Comparison of ENCODE assay signal across 8 cellular contexts in the genomic region with DNA sequence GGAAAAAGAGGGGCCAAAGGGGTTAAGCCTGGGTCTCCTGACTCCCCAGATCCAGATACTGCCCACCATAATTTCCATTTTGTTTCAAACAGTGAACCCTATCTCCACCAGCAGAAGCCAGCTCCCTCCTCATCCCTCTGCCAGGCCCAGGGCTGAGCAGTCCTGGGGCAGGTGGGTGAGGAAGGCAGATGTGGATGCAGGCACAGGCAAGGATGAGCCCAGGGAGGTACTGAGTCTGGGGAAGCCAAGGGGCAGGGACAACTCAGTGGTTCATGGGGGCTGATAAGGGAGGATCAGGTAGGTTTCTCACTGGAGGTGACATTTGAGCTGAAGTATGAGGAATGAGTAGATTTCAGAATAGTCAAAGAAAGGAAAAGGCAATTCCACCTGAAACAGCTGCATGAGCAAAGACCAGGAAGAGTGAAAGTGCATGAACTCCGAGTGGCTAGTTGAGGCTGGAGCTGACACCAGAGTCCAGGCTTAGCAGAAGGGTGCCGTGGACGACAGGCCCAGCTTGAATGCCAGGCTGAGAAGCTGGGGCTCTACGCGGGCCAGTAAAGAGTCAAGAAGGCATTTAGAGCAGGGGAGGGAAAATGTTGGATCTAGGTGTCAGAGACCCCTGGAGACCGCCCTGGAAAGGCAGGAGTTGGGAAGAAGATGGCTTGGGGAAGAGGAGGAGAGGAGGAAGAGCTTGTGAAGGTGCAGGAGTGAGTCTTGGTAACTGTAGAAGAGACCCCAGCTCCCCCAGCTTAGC. TPM values are rescaled to one million over a fixed set of nuclear protein-coding genes. Genes with fewer than 3 reads are reported as not detected.
A peak's percentile ranks its signal among the peaks of the same experiment; 100 is the strongest.
DNase-seq lines count a peak whose midpoint lies in the region; ATAC-seq and TF ChIP-seq lines count a peak whose summit lies in the region.

No MANE protein-coding gene starts in this region.

- H3K4me2 ChIP-seq in mammary epithelial cell (ENCODE audit: insufficient read depth, low read depth, low read length), result peak overlapping the region; percentile 77

- WGBS in mammary epithelial cell (ENCODE audit: low coverage, missing lambda C conversion rate), result 2% methylated on average over 6 of the region's 6 CpGs

- no peak for TF ChIP-seq CTCF in A673 (conservative IDR thresholded peaks at IDR 0.05; ENCODE audit: low read depth, low read length)
- no peak for TF ChIP-seq CTCF in HEK293 (tag by site-specific recombination; IDR thresholded peaks at IDR 0.05)
- no peak for TF ChIP-seq CTCF in mammary epithelial cell (conservative IDR thresholded peaks at IDR 0.05 in 1 of 2, IDR thresholded peaks at IDR 0.05 in 1 of 2; ENCODE audit: extremely low read depth in 1 of 2, insufficient read depth in 1 of 2, low read depth in 1 of 2, low read length in 2 of 2)
- no peak for TF ChIP-seq CTCF in mucosa of descending colon (IDR thresholded peaks at IDR 0.05)

- peaks cover 50% of the 10 kb centered on the region for H3K79me2 ChIP-seq in mammary epithelial cell (ENCODE audit: insufficient read depth, low read length)

- H3K27ac ChIP-seq in A673 (ENCODE audit: low read depth, low read length, poor library complexity, severe bottlenecking), result peak overlapping the region; percentile 91
- H3K27ac ChIP-seq in HEK293 (ENCODE audit: extremely low read depth, low read depth, low read length), result peak overlapping the region; percentile 92
- H3K27ac ChIP-seq in mammary epithelial cell (ENCODE audit: insufficient read depth, low read depth, low read length), result peak overlapping the region; percentile 48

- dilution Hi-C loops in mammary epithelial cell (cut with HindIII; ENCODE audit: low sequenced_read_pairs), result loop anchor here (5.0 kb wide), 1 partner anchor 37 kb away; a partner anchor contains a TSS

- H3K9me3 ChIP-seq in A673 (ENCODE audit: low read depth, low read length, poor library complexity, severe bottlenecking), result no peaks in the 10 kb centered on the region
- no peaks in the 10 kb centered on the region for H3K9me3 ChIP-seq in HEK293 (ENCODE audit: control insufficient read depth, insufficient read depth, low read depth, low read length)
- no peaks in the 10 kb centered on the region for H3K9me3 ChIP-seq in mammary epithelial cell (replicated peaks; ENCODE audit: insufficient read depth, low read length)
- H3K9me3 ChIP-seq in mucosa of descending colon, result no peaks in the 10 kb centered on the region

- H3K4me1 ChIP-seq in A673 (ENCODE audit: insufficient read depth, low read length, poor library complexity, severe bottlenecking) (peaks cover 44% of the 10 kb centered on the region), HEK293 (ENCODE audit: control insufficient read depth, insufficient read depth, low read length) (peaks cover 37% of the 10 kb centered on the region), mammary epithelial cell (ENCODE audit: insufficient read depth, low read length) (peaks cover 73% of the 10 kb centered on the region), mucosa of descending colon (ENCODE audit: low read depth) (peaks cover 47% of the 10 kb centered on the region)

- H3K9ac ChIP-seq in mammary epithelial cell (ENCODE audit: insufficient read depth, low read length), result peak overlapping the region; percentile 34

- intact Hi-C loops in A673 (cut with micrococcal nuclease; ENCODE audit: unreplicated experiment), result loop anchor here (1.0 kb wide), 1 partner anchor 33 kb away; no protein-coding TSS in a partner anchor
- intact Hi-C loops in mammary epithelial cell (cut with micrococcal nuclease), result loop anchor here (1.0 kb wide), 1 partner anchor 33 kb away; no protein-coding TSS in a partner anchor
- intact Hi-C loops in mucosa of descending colon (cut with DNase I, micrococcal nuclease), result no loop called here

- POLR2A ChIA-PET in A673 (lab: Charles Lee; ENCODE audit: low non-redundant PET), result no interaction called here
- POLR2A ChIA-PET in HEK293 (lab: Yijun Ruan, JAX), result interaction anchor here (0.5 to 12.3 kb wide), 11 partner anchors 9 to 52 kb away, joined by 3 to 242 read pairs (median 6); a partner anchor contains a TSS

- no peaks in the 10 kb centered on the region for H3K27me3 ChIP-seq in A673 (replicated peaks; ENCODE audit: insufficient read depth, low read depth, low read length, poor library complexity)
- no peaks in the 10 kb centered on the region for H3K27me3 ChIP-seq in mammary epithelial cell (ENCODE audit: insufficient read depth, low read length)

- BruUV-seq in A673 (replicated peaks; lab: Mats Ljungman, UMichigan), result no TSS peak
- no TSS peak for BruUV-seq in mammary epithelial cell (replicated peaks; lab: Mats Ljungman, UMichigan)

- ATAC-seq in mucosa of descending colon (no peak), GM18502 (IDR thresholded peaks at IDR 0.05; ENCODE audit: poor library complexity, unreplicated experiment) (no peak), GM18517 (IDR thresholded peaks at IDR 0.05; ENCODE audit: unreplicated experiment) (no peak)

- DNase-seq in A673 (ENCODE audit: low spot score) (no peak), mammary epithelial cell (no peak), mucosa of descending colon (no peak), GOT3 (lab: John Stamatoyannopoulos, UW) (no peak), HPDE6-E6E7 (ENCODE audit: extremely low spot score) (no peak)

- peaks cover 4% of the 10 kb centered on the region for H3K36me3 ChIP-seq in A673 (ENCODE audit: insufficient read depth, low read length, poor library complexity, severe bottlenecking)
- H3K36me3 ChIP-seq in HEK293 (ENCODE audit: control insufficient read depth in 2 of 2, insufficient read depth in 1 of 2, low read length in 2 of 2), result peaks cover 0 to 17% of the 10 kb centered on the region in 2 experiments; a peak in 2 of 3 replicates
- H3K36me3 ChIP-seq in mammary epithelial cell (ENCODE audit: insufficient read depth, low read length), result peaks cover 5% of the 10 kb centered on the region
- H3K36me3 ChIP-seq in mucosa of descending colon (ENCODE audit: low read depth), result no peaks in the 10 kb centered on the region

- H2AFZ ChIP-seq in mammary epithelial cell (ENCODE audit: low read depth, low read length), result no peak overlapping the region

- H4K20me1 ChIP-seq in mammary epithelial cell (ENCODE audit: insufficient read depth, low read length), result no peaks in the 10 kb centered on the region

- CTCF ChIA-PET in A673 (lab: Charles Lee), result interaction anchor here (0.9 to 2.4 kb wide), 5 partner anchors 9 to 170 kb away, joined by 7 to 27 read pairs (median 12); no protein-coding TSS in a partner anchor
- CTCF ChIA-PET in HEK293 (lab: Yijun Ruan, JAX), result interaction anchor here (0.5 to 7.5 kb wide), 41 partner anchors 9 to 873 kb away, joined by 3 to 276 read pairs (median 4); a partner anchor contains a TSS
- CTCF ChIA-PET in mammary epithelial cell (lab: Charles Lee; ENCODE audit: low non-redundant PET), result interaction anchor here (0.6 to 0.7 kb wide), 2 partner anchors 32 to 118 kb away, joined by 3 to 4 read pairs; no protein-coding TSS in a partner anchor

- peak overlapping the region; percentile 70 for H3K4me3 ChIP-seq in A673 (ENCODE audit: low read depth, low read length, poor library complexity, severe bottlenecking)
- peak overlapping the region; percentile 55 for H3K4me3 ChIP-seq in HEK293 (ENCODE audit: low read depth, low read length)
- peak overlapping the region; percentile 59 to 72 (median 66) for H3K4me3 ChIP-seq in mammary epithelial cell (replicated peaks in 1 of 3; ENCODE audit: insufficient read depth in 1 of 3, low read depth in 2 of 3, low read length in 3 of 3)
- H3K4me3 ChIP-seq in mucosa of descending colon, result peak overlapping the region; percentile 44

- in situ Hi-C loops in mammary epithelial cell (cut with MboI; ENCODE audit: low sequenced_read_pairs in 2 of 2), result no loop called here

TF ChIP-seq in HEK293, 187 proteins besides CTCF, POLR2A, EP300 and RAD21 (continues in another document):
- TF ChIP-seq, protein P1, sequence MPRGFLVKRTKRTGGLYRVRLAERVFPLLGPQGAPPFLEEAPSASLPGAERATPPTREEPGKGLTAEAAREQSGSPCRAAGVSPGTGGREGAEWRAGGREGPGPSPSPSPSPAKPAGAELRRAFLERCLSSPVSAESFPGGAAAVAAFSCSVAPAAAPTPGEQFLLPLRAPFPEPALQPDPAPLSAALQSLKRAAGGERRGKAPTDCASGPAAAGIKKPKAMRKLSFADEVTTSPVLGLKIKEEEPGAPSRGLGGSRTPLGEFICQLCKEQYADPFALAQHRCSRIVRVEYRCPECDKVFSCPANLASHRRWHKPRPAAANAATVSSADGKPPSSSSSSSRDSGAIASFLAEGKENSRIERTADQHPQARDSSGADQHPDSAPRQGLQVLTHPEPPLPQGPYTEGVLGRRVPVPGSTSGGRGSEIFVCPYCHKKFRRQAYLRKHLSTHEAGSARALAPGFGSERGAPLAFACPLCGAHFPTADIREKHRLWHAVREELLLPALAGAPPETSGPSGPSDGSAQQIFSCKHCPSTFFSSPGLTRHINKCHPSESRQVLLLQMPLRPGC (tag by site-specific recombination; IDR thresholded peaks at IDR 0.05), result no peak
- TF ChIP-seq ZNF391 (tag by site-specific recombination; IDR thresholded peaks at IDR 0.05; ENCODE audit: borderline replicate concordance, low read depth), result peak; percentile 65; the same call in 1 of the 2 replicates
- TF ChIP-seq ZNF501 (tag by site-specific recombination; IDR thresholded peaks at IDR 0.05), result no peak
- no peak for TF ChIP-seq ZSCAN23 (tag by site-specific recombination; IDR thresholded peaks at IDR 0.05)
- TF ChIP-seq SALL2 (tag by site-specific recombination; IDR thresholded peaks at IDR 0.05; ENCODE audit: borderline replicate concordance), result 0 out of 2 replicates have a peak, but pooled peaks have one; percentile 23
- peak; percentile 49; the same call in 1 of the 2 replicates for TF ChIP-seq ZNF600 (tag by site-specific recombination; IDR thresholded peaks at IDR 0.05)

RNA-seq across cellular contexts. Expression of a gene that starts 10.3 kb away (rescaled TPM):
- total RNA-seq in A673 (2021) (75.8 and 80.3 TPM in 2 replicates), mammary epithelial cell (10 to 100 TPM; 37.0 to 91.0 TPM), mucosa of descending colon (10 to 100 TPM; 47.3 to 78.0 (median 50.0) TPM)
- 19.4 TPM for polyA plus RNA-seq in mammary epithelial cell
- polyA minus RNA-seq in mammary epithelial cell, result 24.7 TPM

RNA-seq across cellular contexts. Expression of a gene that starts 22.6 kb away (rescaled TPM):
- 2.5 and 3.6 TPM in 2 replicates for total RNA-seq in A673 (2021)
- 1 to 10 TPM; 1.0 to 1.7 TPM for total RNA-seq in mammary epithelial cell
- 2.2 TPM for polyA plus RNA-seq in mammary epithelial cell
- polyA minus RNA-seq in mammary epithelial cell, result 1.7 TPM
- total RNA-seq in mucosa of descending colon, result 1 to 10 TPM in 1 of 3 donors, not detected in 2; 1.0 TPM

RNA-seq across cellular contexts. Expression of a gene that starts 23.1 kb away (rescaled TPM):
- total RNA-seq in A673 (2021), result 151 and 166 TPM in 2 replicates
- total RNA-seq in mammary epithelial cell, result 10 to 100 TPM; 32.7 to 57.9 TPM
- polyA plus RNA-seq in mammary epithelial cell, result 80.7 TPM
- polyA minus RNA-seq in mammary epithelial cell, result 77.2 TPM
- total RNA-seq in mucosa of descending colon, result 10 to 100 TPM; 15.3 to 32.6 (median 22.9) TPM

RNA-seq across cellular contexts. Expression of a gene that starts 24.4 kb away (rescaled TPM):
- total RNA-seq in A673 (2021) (149 and 164 TPM in 2 replicates), mammary epithelial cell (100 to 1,000 TPM; 101 to 139 TPM), mucosa of descending colon (10 to 100 TPM; 35.7 to 75.2 (median 42.0) TPM)
- polyA plus RNA-seq in mammary epithelial cell, result 86.1 TPM
- 36.6 TPM for polyA minus RNA-seq in mammary epithelial cell

RNA-seq across cellular contexts. Expression of a gene that starts 33.8 kb away (rescaled TPM):
- 4.9 and 5.7 TPM in 2 replicates for total RNA-seq in A673 (2021)
- under 1 TPM in 1 of 2 donors, not detected in 1; 0.21 TPM for total RNA-seq in mammary epithelial cell
- polyA plus RNA-seq in mammary epithelial cell, result 0.03 TPM
- not detected for polyA minus RNA-seq in mammary epithelial cell
- under 1 TPM in 2 of 3 donors, not detected in 1; 0.17 to 0.63 TPM for total RNA-seq in mucosa of descending colon

Comparison
In these comparisons a context has a peak if more than half of its experiments do, and no peak if none do; other contexts are left out.
1. intact Hi-C loops: an anchor here in A673 (1.0 kb wide) and mammary epithelial cell (1.0 kb wide); none called in mucosa of descending colon.